In the genomic region with DNA sequence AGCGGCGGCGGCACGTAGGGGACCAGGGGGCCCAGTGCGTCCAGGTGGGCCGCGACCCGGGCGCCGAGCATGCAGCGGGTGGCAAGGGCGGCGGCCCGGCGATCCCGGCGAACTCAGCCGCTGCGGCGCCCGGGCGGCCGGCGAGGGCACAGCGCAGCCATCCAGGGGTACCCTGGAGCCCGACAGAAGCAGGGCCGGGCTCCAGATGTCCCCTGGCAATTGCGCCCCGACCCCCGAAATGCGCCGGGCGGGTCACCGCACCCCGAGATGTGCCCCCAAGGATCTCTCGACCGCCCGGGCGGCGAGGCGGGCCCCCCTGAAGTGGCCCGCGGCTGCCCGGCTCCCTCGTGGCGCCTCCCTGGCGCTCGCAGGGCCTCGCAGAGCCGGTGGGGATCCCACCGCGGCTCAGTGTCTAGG, we compare ENCODE assay signal across 7 cellular contexts. TPM values are rescaled to one million over a fixed set of nuclear protein-coding genes. Genes with fewer than 3 reads are reported as not detected.
DNase-seq lines count a peak whose midpoint lies in the region; ATAC-seq, FAIRE-seq and TF ChIP-seq lines count a peak whose summit lies in the region.
"Not testable (repeated sequence)": the region's sequence is repeated elsewhere in the genome, so short reads cannot be mapped to it uniquely, and the experiment has no call there.

No MANE protein-coding gene starts in this region.

- H3K4me2 ChIP-seq in OCI-LY7 (ENCODE audit: low read length) = peak overlapping the region; percentile 75
- peak overlapping the region; percentile 66 for H3K4me2 ChIP-seq in endothelial cell of umbilical vein (ENCODE audit: insufficient read depth, low read length)

- CTCF ChIA-PET in OCI-LY7 (lab: Charles Lee; ENCODE audit: unreplicated experiment) (interaction anchor here (0.5 to 1.0 kb wide), 4 partner anchors 11 to 189 kb away, joined by 3 to 7 read pairs (median 4); no protein-coding TSS in a partner anchor), endothelial cell of umbilical vein (lab: Charles Lee) (interaction anchor here (0.5 to 1.4 kb wide), 9 partner anchors 9 to 647 kb away, joined by 3 to 6 read pairs (median 3); a partner anchor contains a TSS)

- H3K4me3 ChIP-seq in OCI-LY7 (ENCODE audit: low read depth, low read length, poor library complexity, severe bottlenecking) = peak overlapping the region; percentile 74
- peak overlapping the region in 2 of 3 experiments; percentile 55 to 71 for H3K4me3 ChIP-seq in endothelial cell of umbilical vein (replicated peaks in 1 of 3; ENCODE audit: insufficient read depth in 1 of 3, low read depth in 1 of 3, low read length in 3 of 3)
- H3K4me3 ChIP-seq in left lung = peak overlapping the region; percentile 76 to 88
- peak overlapping the region; percentile 86 for H3K4me3 ChIP-seq in psoas muscle

- peak overlapping the region; percentile 30; the same call in 1 of the 2 replicates for H2AFZ ChIP-seq in OCI-LY7 (ENCODE audit: low read length)
- not testable (repeated sequence) for H2AFZ ChIP-seq in endothelial cell of umbilical vein (ENCODE audit: low read depth, low read length)

- H3K27me3 ChIP-seq in endothelial cell of umbilical vein (ENCODE audit: control insufficient read depth in 2 of 2, insufficient read depth in 2 of 2, low read length in 2 of 2); left lung; psoas muscle (ENCODE audit: insufficient read depth in 3 of 3, low read length in 2 of 3): not testable (repeated sequence)

- 0 out of 2 replicates have a peak, but pooled peaks cover 14% of the 10 kb centered on the region for H4K20me1 ChIP-seq in OCI-LY7 (ENCODE audit: insufficient read depth, low read length)
- H4K20me1 ChIP-seq in endothelial cell of umbilical vein (replicated peaks; ENCODE audit: control insufficient read depth, extremely low read depth, insufficient read depth, low read length) = not testable (repeated sequence)

- 0 to 1% (median 0%) methylated on average over 30 to 52 of the region's 52 CpGs for WGBS in psoas muscle, 3 donors

- H3K9me3 ChIP-seq in OCI-LY7 (ENCODE audit: low read length); endothelial cell of umbilical vein (replicated peaks; ENCODE audit: control insufficient read depth, insufficient read depth, low read length); left lung; psoas muscle: not testable (repeated sequence)

- TF ChIP-seq CTCF in OCI-LY7 (conservative IDR thresholded peaks at IDR 0.05; ENCODE audit: low read length); endothelial cell of umbilical vein (IDR thresholded peaks at IDR 0.05; ENCODE audit: extremely low read depth in 1 of 2, insufficient read depth in 1 of 2, low read depth in 1 of 2, low read length in 2 of 2); left lung (IDR thresholded peaks at IDR 0.05); psoas muscle (IDR thresholded peaks at IDR 0.05): not testable (repeated sequence)

- H3K27ac ChIP-seq in OCI-LY7 (ENCODE audit: low read depth, low read length, poor library complexity, severe bottlenecking); endothelial cell of umbilical vein (ENCODE audit: insufficient read depth, low read depth, low read length): not testable (repeated sequence)
- H3K27ac ChIP-seq in left lung (peak overlapping the region; percentile 73 to 74), psoas muscle (peak overlapping the region; percentile 91)

- DNase-seq in OCI-LY7 (ENCODE audit: low spot score); activated T-helper 2 cell treated with anti-CD3 and anti-CD28 coated beads, Interferon-gamma antibody, Interleukin-2, Interleukin-4, amounts not matched to agents 10 μg/mL and 5 μg/mL and 100 μg/mL, durations not matched to agents 14 hours and 24 hours and 36 hours (ENCODE audit: low spot score); endothelial cell of umbilical vein (ENCODE audit: low read depth, low spot score); psoas muscle: not testable (repeated sequence)
- DNase-seq in left lung = peak in 1 of 2 donors; percentile 81

- H3K9me1 ChIP-seq in endothelial cell of umbilical vein (replicated peaks; ENCODE audit: control insufficient read depth, extremely low read depth, insufficient read depth, low read length) = not testable (repeated sequence)

- not testable (repeated sequence) for H3K9ac ChIP-seq in endothelial cell of umbilical vein (replicated peaks; ENCODE audit: extremely low read depth, insufficient read depth, low read length)

- H3K9me3 Mint-ChIP-seq in activated T-helper 2 cell treated with anti-CD3 and anti-CD28 coated beads, Interferon-gamma antibody, Interleukin-2, Interleukin-4, amounts not matched to agents 10 μg/mL and 5 μg/mL and 100 μg/mL, durations not matched to agents 14 hours and 24 hours and 36 hours = not testable (repeated sequence)

- TF ChIP-seq POLR2A in endothelial cell of umbilical vein (IDR thresholded peaks at IDR 0.05; ENCODE audit: low read depth, low read length) = not testable (repeated sequence)

- H3K36me3 Mint-ChIP-seq in activated T-helper 2 cell treated with anti-CD3 and anti-CD28 coated beads, Interferon-gamma antibody, Interleukin-2, Interleukin-4, amounts not matched to agents 10 μg/mL and 5 μg/mL and 100 μg/mL, durations not matched to agents 14 hours and 24 hours and 36 hours (ENCODE audit: low read depth) = peaks cover 34% of the 10 kb centered on the region

- dilution Hi-C loops in endothelial cell of umbilical vein (cut with MboI; ENCODE audit: extremely low pct_ligation_motif_present, low sequenced_read_pairs) = not testable (repeated sequence)

- peak overlapping the region; percentile 93 for H3K4me3 Mint-ChIP-seq in activated T-helper 2 cell treated with anti-CD3 and anti-CD28 coated beads, Interferon-gamma antibody, Interleukin-2, Interleukin-4, amounts not matched to agents 10 μg/mL and 5 μg/mL and 100 μg/mL, durations not matched to agents 14 hours and 24 hours and 36 hours (ENCODE audit: low read depth)

- ATAC-seq in GM18498 (IDR thresholded peaks at IDR 0.05; ENCODE audit: unreplicated experiment) = peak; percentile 8
- ATAC-seq in HG02885 (IDR thresholded peaks at IDR 0.05; ENCODE audit: poor library complexity, unreplicated experiment) = peak; percentile 3
- ATAC-seq in left lung = peak; percentile 1
- ATAC-seq in psoas muscle = peak in 3 of 4 donors; percentile 0 to 17 (median 6)

- not testable (repeated sequence) for H3K36me3 ChIP-seq in OCI-LY7 (ENCODE audit: insufficient read depth, low read length); endothelial cell of umbilical vein (ENCODE audit: control insufficient read depth in 2 of 2, extremely low read depth in 1 of 2, insufficient read depth in 2 of 2, low read length in 2 of 2); left lung; psoas muscle (ENCODE audit: insufficient read depth in 1 of 2, low read depth in 1 of 2)

- H3K4me1 Mint-ChIP-seq in activated T-helper 2 cell treated with anti-CD3 and anti-CD28 coated beads, Interferon-gamma antibody, Interleukin-2, Interleukin-4, amounts not matched to agents 10 μg/mL and 5 μg/mL and 100 μg/mL, durations not matched to agents 14 hours and 24 hours and 36 hours (ENCODE audit: low read depth) = peaks cover 66% of the 10 kb centered on the region

- H3K27me3 Mint-ChIP-seq in activated T-helper 2 cell treated with anti-CD3 and anti-CD28 coated beads, Interferon-gamma antibody, Interleukin-2, Interleukin-4, amounts not matched to agents 10 μg/mL and 5 μg/mL and 100 μg/mL, durations not matched to agents 14 hours and 24 hours and 36 hours (ENCODE audit: low read depth) = not testable (repeated sequence)

- not testable (repeated sequence) for H3K9me2 ChIP-seq in OCI-LY7 (ENCODE audit: insufficient read depth, low read length)

- POLR2A ChIA-PET in OCI-LY7 (lab: Charles Lee) = interaction anchor here (0.6 to 1.3 kb wide), 4 partner anchors 9 to 1080 kb away, joined by 3 to 4 read pairs (median 3); a partner anchor contains a TSS
- POLR2A ChIA-PET in endothelial cell of umbilical vein (lab: Charles Lee) = not testable (repeated sequence)

- intact Hi-C loops in OCI-LY7 (cut with micrococcal nuclease; ENCODE audit: unreplicated experiment) = loop anchor here (5.0 to 10.0 kb wide), 3 partner anchors 65 to 1847 kb away; a partner anchor contains a TSS
- intact Hi-C loops in activated T-helper 2 cell treated with anti-CD3 and anti-CD28 coated beads, Interferon-gamma antibody, Interleukin-2, Interleukin-4, amounts not matched to agents 10 μg/mL and 5 μg/mL and 100 μg/mL, durations not matched to agents 14 hours and 24 hours and 36 hours (cut with micrococcal nuclease) = loop anchor here (5.0 kb wide), 3 partner anchors 855 to 1140 kb away; a partner anchor contains a TSS
- intact Hi-C loops in endothelial cell of umbilical vein (cut with micrococcal nuclease) = loop anchor here (1.0 to 10.0 kb wide), 3 partner anchors 198 to 557 kb away; a partner anchor contains a TSS
- intact Hi-C loops in left lung (cut with DNase I); psoas muscle (cut with DNase I): not testable (repeated sequence)

- not testable (repeated sequence) for BruUV-seq in OCI-LY7 (replicated peaks; lab: Mats Ljungman, UMichigan); endothelial cell of umbilical vein (replicated peaks; lab: Mats Ljungman, UMichigan)

- peaks cover 66% of the 10 kb centered on the region for H3K4me1 ChIP-seq in OCI-LY7 (ENCODE audit: insufficient read depth, low read length, poor library complexity, severe bottlenecking)
- peaks cover 61% of the 10 kb centered on the region for H3K4me1 ChIP-seq in endothelial cell of umbilical vein (ENCODE audit: control insufficient read depth, extremely low read depth, insufficient read depth, low read length)
- H3K4me1 ChIP-seq in left lung = peaks cover 57 to 87% of the 10 kb centered on the region in 2 donors
- peaks cover 64% of the 10 kb centered on the region for H3K4me1 ChIP-seq in psoas muscle

- not testable (repeated sequence) for H3K27ac Mint-ChIP-seq in activated T-helper 2 cell treated with anti-CD3 and anti-CD28 coated beads, Interferon-gamma antibody, Interleukin-2, Interleukin-4, amounts not matched to agents 10 μg/mL and 5 μg/mL and 100 μg/mL, durations not matched to agents 14 hours and 24 hours and 36 hours

- not testable (repeated sequence) for FAIRE-seq in endothelial cell of umbilical vein (lab: Jason Lieb, UNC)

- peaks cover 24% of the 10 kb centered on the region for H3K79me2 ChIP-seq in OCI-LY7 (ENCODE audit: insufficient read depth, low read depth, low read length)
- peaks cover 54% of the 10 kb centered on the region for H3K79me2 ChIP-seq in endothelial cell of umbilical vein (ENCODE audit: control insufficient read depth, insufficient read depth, low read length)

RNA-seq across cellular contexts. Expression of a gene that starts 0.3 kb away (rescaled TPM):
- total RNA-seq in OCI-LY7 (2014; rRNA removed; shearing (Covaris generic)) = 12.7 and 17.6 TPM in 2 replicates
- total RNA-seq in OCI-LY7 (2022) = 13.5 and 15.1 TPM in 2 replicates
- total RNA-seq in activated T-helper 2 cell treated with anti-CD3 and anti-CD28 coated beads, Interferon-gamma antibody, Interleukin-2, Interleukin-4, amounts not matched to agents 10 μg/mL and 5 μg/mL and 100 μg/mL, durations not matched to agents 14 hours and 24 hours and 36 hours = 38.5 and 38.7 TPM in 2 replicates
- total RNA-seq in endothelial cell of umbilical vein = 29.1 and 32.8 TPM in 2 replicates
- polyA plus RNA-seq in endothelial cell of umbilical vein = 69.5 and 72.9 TPM in 2 replicates
- 48.1 and 53.8 TPM in 2 replicates for polyA plus RNA-seq in endothelial cell of umbilical vein (2011; cell fraction: cytosol; rRNA removed)
- polyA plus RNA-seq in endothelial cell of umbilical vein (2011; cell fraction: nucleus; rRNA removed) = 22.4 and 25.6 TPM in 2 replicates
- polyA plus RNA-seq in endothelial cell of umbilical vein (2012) = 33.5 and 34.1 TPM in 2 replicates
- 23.7 and 33.9 TPM in 2 replicates for polyA minus RNA-seq in endothelial cell of umbilical vein
- 22.7 TPM for polyA minus RNA-seq in endothelial cell of umbilical vein (2011; cell fraction: cytosol; rRNA and poly(A)+ RNA removed)
- polyA minus RNA-seq in endothelial cell of umbilical vein (2011; cell fraction: nucleus; rRNA and poly(A)+ RNA removed) = 9.1 and 11.7 TPM in 2 replicates
- total RNA-seq in left lung = 10 to 100 TPM; 30.2 to 35.8 TPM
- total RNA-seq in psoas muscle = 10 to 100 TPM; 71.9 to 95.1 (median 83.1) TPM
- 100 to 1,000 TPM in 2 of 3 donors, 10 to 100 TPM in 1; 98.9 to 122 (median 104) TPM for polyA plus RNA-seq in psoas muscle

RNA-seq across cellular contexts. Expression of a gene that starts 2.4 kb away (rescaled TPM):
- 26.2 and 31.1 TPM in 2 replicates for total RNA-seq in OCI-LY7 (2014; rRNA removed; shearing (Covaris generic))
- 50.9 and 52.0 TPM in 2 replicates for total RNA-seq in OCI-LY7 (2022)
- total RNA-seq in activated T-helper 2 cell treated with anti-CD3 and anti-CD28 coated beads, Interferon-gamma antibody, Interleukin-2, Interleukin-4, amounts not matched to agents 10 μg/mL and 5 μg/mL and 100 μg/mL, durations not matched to agents 14 hours and 24 hours and 36 hours = 44.8 and 48.7 TPM in 2 replicates
- total RNA-seq in endothelial cell of umbilical vein = 23.3 and 25.7 TPM in 2 replicates
- polyA plus RNA-seq in endothelial cell of umbilical vein = 11.1 and 11.4 TPM in 2 replicates
- polyA plus RNA-seq in endothelial cell of umbilical vein (2011; cell fraction: cytosol; rRNA removed) = 12.5 and 13.3 TPM in 2 replicates
- polyA plus RNA-seq in endothelial cell of umbilical vein (2011; cell fraction: nucleus; rRNA removed) = 23.8 and 24.1 TPM in 2 replicates
- polyA plus RNA-seq in endothelial cell of umbilical vein (2012) = 17.9 and 19.2 TPM in 2 replicates
- 37.6 and 41.0 TPM in 2 replicates for polyA minus RNA-seq in endothelial cell of umbilical vein
- polyA minus RNA-seq in endothelial cell of umbilical vein (2011; cell fraction: cytosol; rRNA and poly(A)+ RNA removed) = 17.5 TPM
- polyA minus RNA-seq in endothelial cell of umbilical vein (2011; cell fraction: nucleus; rRNA and poly(A)+ RNA removed) = 35.3 and 47.3 TPM in 2 replicates
- total RNA-seq in left lung = 10 to 100 TPM; 35.6 to 38.6 TPM
- total RNA-seq in psoas muscle = 10 to 100 TPM; 18.3 to 24.5 (median 22.4) TPM
- polyA plus RNA-seq in psoas muscle = 10 to 100 TPM; 13.1 to 28.1 (median 15.3) TPM
